ENCODE assay signal across 13 cellular contexts in the genomic region with DNA sequence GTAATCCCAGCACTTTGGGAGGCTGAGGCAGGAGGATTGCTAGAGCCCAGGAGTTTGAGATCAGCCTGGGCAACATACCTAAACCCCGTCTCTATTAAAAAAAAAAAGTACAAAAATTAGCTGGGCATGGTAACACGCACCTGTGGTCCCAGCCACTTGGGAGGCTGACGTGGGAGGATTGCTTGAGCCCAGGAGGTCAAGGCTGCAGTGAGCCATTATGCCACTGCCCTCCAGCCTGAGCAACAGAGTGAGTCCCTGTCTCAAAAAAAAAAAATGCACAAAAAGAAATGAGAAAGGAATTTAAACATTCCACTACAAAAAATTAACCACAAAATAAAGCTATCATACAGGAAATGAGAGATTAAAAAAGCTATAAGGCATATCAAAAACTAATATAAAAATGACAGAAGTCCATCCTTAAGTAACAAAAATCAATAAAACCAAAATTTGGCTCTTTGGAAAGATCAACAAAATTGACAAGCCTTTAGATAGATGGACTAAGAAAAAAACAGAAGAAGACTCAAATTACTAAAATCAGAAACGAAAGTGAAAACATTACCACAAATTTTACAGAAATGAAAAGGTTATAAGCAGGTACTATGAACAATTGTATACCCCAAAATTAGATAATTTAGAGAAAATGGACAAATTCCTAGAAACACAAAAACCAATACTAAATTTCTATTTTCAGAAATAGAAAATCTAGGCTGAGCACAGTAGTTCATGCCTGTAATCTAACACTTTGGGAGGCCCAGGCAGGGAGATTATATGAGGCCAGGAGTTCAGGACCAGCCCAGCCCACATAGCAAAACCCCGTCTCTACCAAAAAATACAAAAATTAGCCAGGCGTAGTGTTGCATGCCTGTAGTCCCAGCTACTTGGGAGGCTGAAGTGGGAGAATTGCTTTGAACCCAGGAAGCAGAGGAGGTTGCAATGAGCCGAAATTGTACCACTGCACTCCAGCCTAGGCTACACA. TPM values are rescaled to one million over a fixed set of nuclear protein-coding genes. Genes with fewer than 3 reads are reported as not detected.
DNase-seq lines count a peak whose midpoint lies in the region; ATAC-seq lines count a peak whose summit lies in the region.
"Had no signal": no experiment of that assay in that cellular context is flagged by ENCODE, and none has a peak within 500 bp of the region (broad histone marks: within the 10 kb centered on the region; RNA-seq: fewer than 3 reads in every experiment).

No MANE protein-coding gene starts in this region.

- H3K4me1 Mint-ChIP-seq in activated T-cell treated with anti-CD3 and anti-CD28 coated beads, Interleukin-2, amount 50 U/mL, for 4 hours (ENCODE audit: low read depth) = peaks cover 9% of the 10 kb centered on the region

- no peak for DNase-seq in activated T-cell treated with anti-CD3 and anti-CD28 coated beads, Interleukin-2, amount 50 U/mL, for 4 hours
- DNase-seq in activated T-cell treated with anti-CD3 and anti-CD28 coated beads, Interleukin-2, amount 50 U/mL, for 1 hour = no peak
- DNase-seq in stimulated activated naive CD8-positive, alpha-beta T cell treated with anti-CD3 and anti-CD28 coated beads, Interleukin-15, Interleukin-2, amounts not matched to agents 100 U/mL and 50 U/mL, for 24 hours = no peak
- DNase-seq in DMS153 (lab: John Stamatoyannopoulos, UW) = no peak
- no peak for DNase-seq in occipital lobe (lab: John Stamatoyannopoulos, UW)
- DNase-seq in NCI-H2029 treated with DMSO at 0.1 percent for 48 hours (lab: John Stamatoyannopoulos, UW) = no peak
- DNase-seq: cerebellar nuclear complex, H7, left cardiac atrium, NCI-H526 had no signal

- ATAC-seq in activated T-cell treated with anti-CD3 and anti-CD28 coated beads, Interleukin-2, amount 50 U/mL, for 4 hours = peak; percentile 14 to 35
- ATAC-seq in HG02623 (IDR thresholded peaks at IDR 0.05; ENCODE audit: unreplicated experiment) (peak; percentile 81), HG03460 (IDR thresholded peaks at IDR 0.05; ENCODE audit: unreplicated experiment) (peak; percentile 70)
- peak; percentile 40 for ATAC-seq in stimulated activated naive CD8-positive, alpha-beta T cell treated with anti-CD3 and anti-CD28 coated beads, Interleukin-15, Interleukin-2, amounts not matched to agents 100 U/mL and 50 U/mL, for 24 hours
- ATAC-seq: left cardiac atrium had no signal

- no peak overlapping the region for H3K4me3 Mint-ChIP-seq in activated T-cell treated with anti-CD3 and anti-CD28 coated beads, Interleukin-2, amount 50 U/mL, for 4 hours
- H3K4me3 Mint-ChIP-seq: neural crest cell had no signal

- H3K27me3 Mint-ChIP-seq in activated T-cell treated with anti-CD3 and anti-CD28 coated beads, Interleukin-2, amount 50 U/mL, for 4 hours (ENCODE audit: low read depth) = no peaks in the 10 kb centered on the region

- peaks cover 2% of the 10 kb centered on the region for H3K36me3 Mint-ChIP-seq in activated T-cell treated with anti-CD3 and anti-CD28 coated beads, Interleukin-2, amount 50 U/mL, for 4 hours (ENCODE audit: insufficient read depth)

- peaks cover 20% of the 10 kb centered on the region for H3K9me3 Mint-ChIP-seq in activated T-cell treated with anti-CD3 and anti-CD28 coated beads, Interleukin-2, amount 50 U/mL, for 4 hours

RNA-seq across cellular contexts. Expression of gene NANOS1, which starts 42.4 kb away (rescaled TPM):
- total RNA-seq in activated T-cell treated with anti-CD3 and anti-CD28 coated beads, Interleukin-2, amount 50 U/mL, for 4 hours = under 1 TPM; 0.08 to 0.15 (median 0.11) TPM
- total RNA-seq in occipital lobe = 4.8 TPM

Comparison
In these comparisons a context has a peak if more than half of its experiments do, and no peak if none do; other contexts are left out.
1. ATAC-seq: peak in every context shown above with its lines; median percentile 81 in HG02623; 70 in HG03460; 40 in stimulated activated naive CD8-positive, alpha-beta T cell treated with anti-CD3 and anti-CD28 coated beads, Interleukin-15, Interleukin-2, amounts not matched to agents 100 U/mL and 50 U/mL, for 24 hours; 24 in activated T-cell treated with anti-CD3 and anti-CD28 coated beads, Interleukin-2, amount 50 U/mL, for 4 hours.